Comparison of ENCODE assay signal across 13 cellular contexts in genomic region chr3:46670000-46670890, GRCh38. TPM values are rescaled to one million over a fixed set of nuclear protein-coding genes. Genes with fewer than 3 reads are reported as not detected.
DNase-seq lines count a peak whose midpoint lies in the region; ATAC-seq, FAIRE-seq and TF ChIP-seq lines count a peak whose summit lies in the region.
"Had no signal": no experiment of that assay in that cellular context is flagged by ENCODE, and none has a peak within 500 bp of the region (broad histone marks: within the 10 kb centered on the region; RNA-seq: fewer than 3 reads in every experiment).

No MANE protein-coding gene starts in this region.

- no peaks in the 10 kb centered on the region for H4K20me1 ChIP-seq in H1 (replicated peaks in 1 of 2; ENCODE audit: control insufficient read depth in 1 of 2, insufficient read depth in 2 of 2, low read length in 2 of 2)

- no peaks in the 10 kb centered on the region for H3K27me3 Mint-ChIP-seq in activated CD8-positive, alpha-beta memory T cell treated with anti-CD3 and anti-CD28 coated beads, Interleukin-2, amount 10 ng/mL, durations not matched to agents 7 days and 5 days

- no peak overlapping the region for H2BK120ac ChIP-seq in H1 (replicated peaks; ENCODE audit: low read depth, low read length)

- TF ChIP-seq CTCF in H1 (IDR thresholded peaks at IDR 0.05; ENCODE audit: control extremely low read depth in 1 of 3, insufficient read depth in 1 of 3, low read depth in 1 of 3, low read length in 3 of 3) (peak in 1 of 3 experiments; percentile 1; a peak in 1 of 4 replicates), gastroesophageal sphincter (IDR thresholded peaks at IDR 0.05) (no peak), GM20000 (IDR thresholded peaks at IDR 0.05; ENCODE audit: extremely low read depth, missing control alignments) (no peak)

- H4K8ac ChIP-seq in H1 (ENCODE audit: extremely low read depth, insufficient read depth, low read length), result peak overlapping the region; percentile 37

- no peak for ATAC-seq in activated CD8-positive, alpha-beta memory T cell treated with anti-CD3 and anti-CD28 coated beads, Interleukin-2, amount 10 ng/mL, durations not matched to agents 7 days and 5 days
- no peak for ATAC-seq in gastroesophageal sphincter

- H3K36me3 ChIP-seq in H1 (ENCODE audit: control insufficient read depth in 2 of 4, insufficient read depth in 4 of 4, low read length in 3 of 4) (no peaks in the 10 kb centered on the region), gastroesophageal sphincter (peaks cover 0 to 22% of the 10 kb centered on the region in 2 donors)

- H3K9me3 Mint-ChIP-seq in activated CD8-positive, alpha-beta memory T cell treated with anti-CD3 and anti-CD28 coated beads, Interleukin-2, amount 10 ng/mL, durations not matched to agents 7 days and 5 days (ENCODE audit: low read depth), result no peaks in the 10 kb centered on the region
- H3K9me3 Mint-ChIP-seq: dendritic cell treated with granulocyte-macrophage colony-stimulating factor and Interleukin-4, amounts not matched to agents 40 ng/mL and 50 ng/mL, for 4 days had no signal

- H3K27me3 ChIP-seq in H1 (replicated peaks in 1 of 4; ENCODE audit: control insufficient read depth in 3 of 4, extremely low read depth in 1 of 4, insufficient read depth in 3 of 4, low read length in 3 of 4) (no peaks in the 10 kb centered on the region; a peak in 1 of 7 replicates), gastroesophageal sphincter (no peaks in the 10 kb centered on the region)

- H3K56ac ChIP-seq in H1 (replicated peaks; ENCODE audit: insufficient read length, low read depth, low read length), result no peak overlapping the region

- no peaks in the 10 kb centered on the region for H3K79me1 ChIP-seq in H1 (ENCODE audit: low read depth, low read length)

- H3K4me1 Mint-ChIP-seq in activated CD8-positive, alpha-beta memory T cell treated with anti-CD3 and anti-CD28 coated beads, Interleukin-2, amount 10 ng/mL, durations not matched to agents 7 days and 5 days, result no peaks in the 10 kb centered on the region

- TF ChIP-seq RAD21 in H1 (IDR thresholded peaks at IDR 0.05 in 1 of 2, conservative IDR thresholded peaks at IDR 0.05 in 1 of 2; ENCODE audit: low read depth in 2 of 2, low read length in 2 of 2), result no peak

- H3K4me2 ChIP-seq in H1 (ENCODE audit: insufficient read depth in 1 of 2, low read depth in 2 of 2, low read length in 2 of 2), result no peak overlapping the region

- no peak overlapping the region for H2AK5ac ChIP-seq in H1 (ENCODE audit: low read depth, low read length)

- no peak overlapping the region for H3K4me3 Mint-ChIP-seq in activated CD8-positive, alpha-beta memory T cell treated with anti-CD3 and anti-CD28 coated beads, Interleukin-2, amount 10 ng/mL, durations not matched to agents 7 days and 5 days
- H3K4me3 Mint-ChIP-seq: dendritic cell treated with granulocyte-macrophage colony-stimulating factor and Interleukin-4, amounts not matched to agents 40 ng/mL and 50 ng/mL, for 4 days had no signal

- H2AFZ ChIP-seq in H1 (ENCODE audit: low read length), result no peak overlapping the region

- H3K18ac ChIP-seq in H1 (ENCODE audit: extremely low read depth, low read length), result no peak overlapping the region

- H2BK15ac ChIP-seq in H1 (ENCODE audit: low read length), result 0 out of 2 replicates have a peak overlapping the region, but pooled peaks have one; percentile 46

- no peak overlapping the region for H4K5ac ChIP-seq in H1 (ENCODE audit: insufficient read length, low read depth, low read length)

- no peak overlapping the region for H4K91ac ChIP-seq in H1 (replicated peaks; ENCODE audit: insufficient read length, low read length)

- H3K36me3 Mint-ChIP-seq in activated CD8-positive, alpha-beta memory T cell treated with anti-CD3 and anti-CD28 coated beads, Interleukin-2, amount 10 ng/mL, durations not matched to agents 7 days and 5 days, result no peaks in the 10 kb centered on the region

- no peak overlapping the region for H3K23ac ChIP-seq in H1 (ENCODE audit: insufficient read length)

- 86% methylated on average over 16 of the region's 17 CpGs; no CpG with 5 or more reads in 1 of the 2 experiments for WGBS in H1 (ENCODE audit: extremely low coverage in 1 of 2, insufficient coverage in 1 of 2, insufficient read length in 1 of 2, insufficient replicate concordance in 2 of 2, low coverage in 1 of 2, low lambda C conversion rate in 2 of 2, missing lambda C conversion rate in 1 of 2), 2 experiments
- WGBS in gastroesophageal sphincter (ENCODE audit: low coverage in 1 of 2), 2 donors, result 100% methylated on average over 1 to 3 of the region's 17 CpGs

- H3K4me3 ChIP-seq in H1 (ENCODE audit: extremely low read depth in 1 of 4, insufficient read depth in 2 of 4, low read depth in 3 of 4, low read length in 4 of 4) (no peak overlapping the region), gastroesophageal sphincter (no peak overlapping the region)

- TF ChIP-seq POLR2A in H1 (IDR thresholded peaks at IDR 0.05; ENCODE audit: control extremely low read depth in 1 of 2, low read depth in 2 of 2, low read length in 2 of 2), result no peak
- TF ChIP-seq POLR2A in gastroesophageal sphincter (IDR thresholded peaks at IDR 0.05), result no peak

- H3K4me1 ChIP-seq in H1 (replicated peaks in 1 of 4; ENCODE audit: control insufficient read depth in 3 of 4, insufficient read depth in 4 of 4, low read length in 3 of 4), result no peaks in the 10 kb centered on the region
- H3K4me1 ChIP-seq in gastroesophageal sphincter, result peaks cover 0 to 14% (median 0%) of the 10 kb centered on the region in 3 donors

- H3K14ac ChIP-seq in H1 (ENCODE audit: insufficient read length), result no peak overlapping the region

- CTCF ChIA-PET in activated CD8-positive, alpha-beta memory T cell treated with anti-CD3 and anti-CD28 coated beads, Interleukin-2, amount 10 ng/mL, durations not matched to agents 7 days and 5 days (lab: Charles Lee), result interaction anchor here (0.6 kb wide), 1 partner anchor 228 kb away, joined by 3 read pairs; no protein-coding TSS in a partner anchor
- CTCF ChIA-PET in H1 (lab: Charles Lee; ENCODE audit: partially characterized antibody), result interaction anchor here (0.5 to 4.3 kb wide), 12 partner anchors 7 to 821 kb away, joined by 3 to 21 read pairs (median 4); no protein-coding TSS in a partner anchor

- H3K23me2 ChIP-seq in H1 (ENCODE audit: low read depth, low read length), result no peaks in the 10 kb centered on the region

- POLR2A ChIA-PET in H1 (lab: Charles Lee; ENCODE audit: partially characterized antibody), result interaction anchor here (0.7 to 0.8 kb wide), 3 partner anchors 15 to 84 kb away, joined by 3 read pairs; no protein-coding TSS in a partner anchor

- no peak overlapping the region for H3K27ac Mint-ChIP-seq in activated CD8-positive, alpha-beta memory T cell treated with anti-CD3 and anti-CD28 coated beads, Interleukin-2, amount 10 ng/mL, durations not matched to agents 7 days and 5 days
- H3K27ac Mint-ChIP-seq: dendritic cell treated with granulocyte-macrophage colony-stimulating factor and Interleukin-4, amounts not matched to agents 40 ng/mL and 50 ng/mL, for 4 days had no signal

- H3K27ac ChIP-seq in H1 (ENCODE audit: low read depth, low read length), result no peak overlapping the region
- H3K27ac ChIP-seq in gastroesophageal sphincter, result no peak overlapping the region
- H3K27ac ChIP-seq: VCaP had no signal

- no peak overlapping the region for H2BK20ac ChIP-seq in H1 (ENCODE audit: low read length)

- DNase-seq in activated CD8-positive, alpha-beta memory T cell treated with anti-CD3 and anti-CD28 coated beads, Interleukin-2, amount 50 U/mL, for 4 hours, result peak; percentile 3
- no peak for DNase-seq in activated CD8-positive, alpha-beta memory T cell treated with anti-CD3 and anti-CD28 coated beads, Interleukin-2, amount 10 ng/mL, durations not matched to agents 7 days and 5 days
- DNase-seq in H1 (ENCODE audit: low read depth in 1 of 2, low spot score in 2 of 2), result peak in 1 of 2 experiments; percentile 35
- DNase-seq in posterior cingulate gyrus, result peak in 6 of 10 donors; percentile 1 to 44 (median 4)
- no peak for DNase-seq in GM20000 (ENCODE audit: low spot score)
- DNase-seq: mesendoderm, NCI-H1092 treated with DMSO at 0.1 percent for 48 hours had no signal

- no peak overlapping the region for H3K4ac ChIP-seq in H1 (replicated peaks; ENCODE audit: insufficient read length, low read depth, low read length)

- H3K79me2 ChIP-seq in H1 (ENCODE audit: control insufficient read depth in 1 of 2, insufficient read depth in 2 of 2, low read length in 2 of 2), result no peaks in the 10 kb centered on the region

- H3K9me3 ChIP-seq in H1 (ENCODE audit: insufficient read depth in 2 of 2, low read depth in 1 of 2, low read length in 1 of 2), result no peaks in the 10 kb centered on the region
- H3K9me3 ChIP-seq in gastroesophageal sphincter, result no peaks in the 10 kb centered on the region

- TF ChIP-seq EP300 in H1 (IDR thresholded peaks at IDR 0.05; ENCODE audit: borderline replicate concordance in 1 of 2, low read depth in 2 of 2, low read length in 2 of 2) (no peak), gastroesophageal sphincter (IDR thresholded peaks at IDR 0.05) (no peak)

- intact Hi-C loops in posterior cingulate gyrus (cut with DNase I), result no loop called here

- no peak overlapping the region for H3K9ac ChIP-seq in H1 (replicated peaks in 1 of 4; ENCODE audit: extremely low read depth in 1 of 4, low read depth in 3 of 4, low read length in 3 of 4)

- H2BK12ac ChIP-seq in H1 (ENCODE audit: low read depth, low read length), result no peak overlapping the region

- FAIRE-seq in H1 (lab: Jason Lieb, UNC), result no peak
- FAIRE-seq: A204.1, G401.6 had no signal

- H2BK5ac ChIP-seq in H1 (ENCODE audit: low read depth, low read length), result 0 out of 2 replicates have a peak overlapping the region, but pooled peaks have one; percentile 44

RNA-seq across cellular contexts. Expression of gene ALS2CL, which starts 23.2 kb away (rescaled TPM):
- under 1 TPM; 0.09 to 0.58 TPM for total RNA-seq in activated CD8-positive, alpha-beta memory T cell treated with anti-CD3 and anti-CD28 coated beads, Interleukin-2, amount 10 ng/mL, durations not matched to agents 7 days and 5 days
- total RNA-seq in H1 (2021; fragmentation: NEBNext Ultra II Directional; extraction: Animal tissue kit (Norgen Biotek cat#: 25700)), result 4.3 and 4.8 TPM in 2 replicates
- polyA plus RNA-seq in H1 (2011; rRNA removed), result 5.4 and 7.5 TPM in 2 replicates
- 10.1 TPM for polyA plus RNA-seq in H1 (2011; cell fraction: cytosol; rRNA removed)
- polyA plus RNA-seq in H1 (2011; cell fraction: nucleus; rRNA removed), result 65.0 TPM
- polyA plus RNA-seq in H1 (2012, experiment 1 of 2), result 8.7 to 10.9 TPM (median 9.6 TPM) in 4 replicates
- 4.1 TPM for polyA plus RNA-seq in H1 (2012, experiment 2 of 2)
- 2.3 TPM for polyA plus RNA-seq in H1 (2013, experiment 1 of 2)
- 2.0 TPM for polyA plus RNA-seq in H1 (2013, experiment 2 of 2)
- polyA minus RNA-seq in H1 (2011; rRNA and poly(A)+ RNA removed), result 4.5 and 6.8 TPM in 2 replicates
- 4.6 TPM for polyA minus RNA-seq in H1 (2011; cell fraction: cytosol; rRNA and poly(A)+ RNA removed)
- polyA minus RNA-seq in H1 (2011; cell fraction: nucleus; rRNA and poly(A)+ RNA removed), result 13.9 TPM
- total RNA-seq in gastroesophageal sphincter, result 10 to 100 TPM in 1 of 4 donors, 1 to 10 TPM in 3; 4.8 to 10.4 (median 9.6) TPM

RNA-seq across cellular contexts. Expression of gene TMIE, which starts 30.9 kb away (rescaled TPM):
- not detected for total RNA-seq in activated CD8-positive, alpha-beta memory T cell treated with anti-CD3 and anti-CD28 coated beads, Interleukin-2, amount 10 ng/mL, durations not matched to agents 7 days and 5 days
- 0.67 and 0.90 TPM in 2 replicates for total RNA-seq in H1 (2021; fragmentation: NEBNext Ultra II Directional; extraction: Animal tissue kit (Norgen Biotek cat#: 25700))
- 0.45 and 0.64 TPM in 2 replicates for polyA plus RNA-seq in H1 (2011; rRNA removed)
- 1.0 TPM for polyA plus RNA-seq in H1 (2011; cell fraction: cytosol; rRNA removed)
- 0.87 TPM for polyA plus RNA-seq in H1 (2011; cell fraction: nucleus; rRNA removed)
- polyA plus RNA-seq in H1 (2012, experiment 1 of 2), result 0.28 to 1.0 TPM (median 0.62 TPM) in 4 replicates
- 0.56 TPM for polyA plus RNA-seq in H1 (2012, experiment 2 of 2)
- polyA plus RNA-seq in H1 (2013, experiment 1 of 2), result 0.22 TPM
- polyA plus RNA-seq in H1 (2013, experiment 2 of 2), result 0.35 TPM
- polyA minus RNA-seq in H1 (2011; rRNA and poly(A)+ RNA removed), result 0.49 and 0.88 TPM in 2 replicates
- not detected for polyA minus RNA-seq in H1 (2011; cell fraction: cytosol; rRNA and poly(A)+ RNA removed)
- 1.3 TPM for polyA minus RNA-seq in H1 (2011; cell fraction: nucleus; rRNA and poly(A)+ RNA removed)
- 1 to 10 TPM in 1 of 4 donors, under 1 TPM in 2, not detected in 1; 0.15 to 1.4 (median 0.69) TPM for total RNA-seq in gastroesophageal sphincter
- total RNA-seq: osteocyte had no signal

RNA-seq across cellular contexts. Expression of gene PRSS50, which starts 47.4 kb away (rescaled TPM):
- total RNA-seq in activated CD8-positive, alpha-beta memory T cell treated with anti-CD3 and anti-CD28 coated beads, Interleukin-2, amount 10 ng/mL, durations not matched to agents 7 days and 5 days, result not detected
- total RNA-seq in H1 (2021; fragmentation: NEBNext Ultra II Directional; extraction: Animal tissue kit (Norgen Biotek cat#: 25700)), result 0.47 and 0.73 TPM in 2 replicates
- polyA plus RNA-seq in H1 (2011; rRNA removed), result 0.71 and 1.1 TPM in 2 replicates
- polyA plus RNA-seq in H1 (2011; cell fraction: cytosol; rRNA removed), result 1.3 TPM
- 6.9 TPM for polyA plus RNA-seq in H1 (2011; cell fraction: nucleus; rRNA removed)
- polyA plus RNA-seq in H1 (2012, experiment 1 of 2), result 0.40 to 1.3 TPM (median 0.71 TPM) in 4 replicates
- polyA plus RNA-seq in H1 (2012, experiment 2 of 2), result 0.16 TPM
- polyA plus RNA-seq in H1 (2013, experiment 1 of 2), result 0.34 TPM
- 0.37 TPM for polyA plus RNA-seq in H1 (2013, experiment 2 of 2)
- 0.32 TPM in 1 of 2 replicates, not detected in the other for polyA minus RNA-seq in H1 (2011; rRNA and poly(A)+ RNA removed)
- not detected for polyA minus RNA-seq in H1 (2011; cell fraction: cytosol; rRNA and poly(A)+ RNA removed)
- polyA minus RNA-seq in H1 (2011; cell fraction: nucleus; rRNA and poly(A)+ RNA removed), result 1.7 TPM
- under 1 TPM in 2 of 4 donors, not detected in 2; 0.31 to 0.54 TPM for total RNA-seq in gastroesophageal sphincter
- total RNA-seq: osteocyte had no signal

RNA-seq across cellular contexts. Expression of gene FAM240A, which starts 57.9 kb away (rescaled TPM):
- not detected for total RNA-seq in activated CD8-positive, alpha-beta memory T cell treated with anti-CD3 and anti-CD28 coated beads, Interleukin-2, amount 10 ng/mL, durations not matched to agents 7 days and 5 days
- 0.17 TPM in 1 of 2 replicates, not detected in the other for total RNA-seq in H1 (2021; fragmentation: NEBNext Ultra II Directional; extraction: Animal tissue kit (Norgen Biotek cat#: 25700))
- polyA plus RNA-seq in H1 (2011; rRNA removed), result 0.06 and 0.08 TPM in 2 replicates
- 0.12 TPM for polyA plus RNA-seq in H1 (2011; cell fraction: cytosol; rRNA removed)
- not detected for polyA plus RNA-seq in H1 (2011; cell fraction: nucleus; rRNA removed)
- polyA plus RNA-seq in H1 (2012, experiment 1 of 2), result 0.16 to 0.32 TPM (median 0.16 TPM) in 3 of 4 replicates, not detected in the other
- not detected for polyA plus RNA-seq in H1 (2012, experiment 2 of 2)
- 0.08 TPM for polyA plus RNA-seq in H1 (2013, experiment 1 of 2)
- 0.11 TPM for polyA plus RNA-seq in H1 (2013, experiment 2 of 2)
- not detected in 2 replicates for polyA minus RNA-seq in H1 (2011; rRNA and poly(A)+ RNA removed)
- not detected for polyA minus RNA-seq in H1 (2011; cell fraction: cytosol; rRNA and poly(A)+ RNA removed)
- not detected for polyA minus RNA-seq in H1 (2011; cell fraction: nucleus; rRNA and poly(A)+ RNA removed)
- not detected for total RNA-seq in gastroesophageal sphincter
- total RNA-seq: osteocyte had no signal

Comparison
In these comparisons a context has a peak if more than half of its experiments do, and no peak if none do; other contexts are left out.
1. DNase-seq: peak in activated CD8-positive, alpha-beta memory T cell treated with anti-CD3 and anti-CD28 coated beads, Interleukin-2, amount 50 U/mL, for 4 hours (single experiment) and posterior cingulate gyrus (6 of 10); none in activated CD8-positive, alpha-beta memory T cell treated with anti-CD3 and anti-CD28 coated beads, Interleukin-2, amount 10 ng/mL, durations not matched to agents 7 days and 5 days (single experiment) and GM20000 (single experiment).